ENCODE assay signal across 8 cellular contexts in the genomic region with DNA sequence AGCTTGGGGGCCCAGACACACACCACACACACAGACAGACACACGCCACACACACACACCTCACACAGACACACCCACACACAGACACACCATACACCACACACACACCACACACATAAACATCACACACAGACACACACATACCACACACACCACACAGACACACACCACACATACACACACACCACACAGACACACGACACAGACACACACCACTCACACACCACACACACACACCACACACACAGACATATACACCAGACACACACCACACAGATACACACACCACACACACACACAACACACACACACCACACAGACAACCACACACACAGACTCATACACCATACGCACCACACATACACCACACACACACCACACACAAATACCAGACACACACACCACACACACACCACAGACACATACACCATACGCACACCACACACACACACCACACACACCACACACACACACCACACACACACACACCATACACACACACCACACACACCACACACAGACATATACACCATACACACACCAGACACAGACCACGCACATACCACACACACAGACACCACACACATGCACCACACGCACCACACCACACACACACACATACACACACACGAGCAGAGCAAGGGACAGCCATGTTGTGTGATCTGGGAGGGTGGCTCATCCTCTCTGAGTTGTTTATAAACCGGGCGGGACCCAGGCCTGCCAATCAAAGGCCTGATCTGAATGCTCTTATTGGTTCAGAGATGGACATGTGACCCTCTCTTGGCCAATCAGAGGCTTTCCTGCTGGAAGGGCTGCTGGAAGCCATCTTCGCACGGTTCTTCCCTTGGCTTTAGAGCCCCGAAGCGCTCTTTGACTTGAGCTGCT.
DNase-seq lines count a peak whose midpoint lies in the region; ATAC-seq, FAIRE-seq and TF ChIP-seq lines count a peak whose summit lies in the region.

No MANE protein-coding gene starts in this region.

- peak; percentile 99 for FAIRE-seq in K562 (lab: Jason Lieb, UNC)

- H3K9me1 ChIP-seq in K562 (ENCODE audit: control insufficient read depth, insufficient read depth, low read length), result no peaks in the 10 kb centered on the region

- H2AFZ ChIP-seq in PC-3 (ENCODE audit: low read length), result no peak overlapping the region
- H2AFZ ChIP-seq in K562 (ENCODE audit: low read depth, low read length), result peak overlapping the region; percentile 96

- H3K27ac ChIP-seq in BLaER1 (peak overlapping the region; percentile 77), PC-3 (ENCODE audit: low read length) (no peak overlapping the region), K562 (ENCODE audit: extremely low read depth, low read depth, low read length) (peak overlapping the region; percentile 78; the same call in 2 of the 3 replicates)

- H3K4me2 ChIP-seq in BLaER1, result peak overlapping the region; percentile 94
- no peak overlapping the region for H3K4me2 ChIP-seq in PC-3 (ENCODE audit: low read length)
- H3K4me2 ChIP-seq in K562 (ENCODE audit: insufficient read depth, low read length), result peak overlapping the region; percentile 93

- H3K4me3 ChIP-seq in BLaER1 (peak overlapping the region; percentile 67), PC-3 (ENCODE audit: low read length) (no peak overlapping the region), K562 (peak overlapping the region; percentile 35)

- TF ChIP-seq RAD21 in K562 (CRISPR knock-in tag; conservative IDR thresholded peaks at IDR 0.05 in 1 of 2, IDR thresholded peaks at IDR 0.05 in 1 of 2), result no peak

- H3K27me3 ChIP-seq in BLaER1 (no peaks in the 10 kb centered on the region), PC-3 (ENCODE audit: low read length) (no peaks in the 10 kb centered on the region), K562 (ENCODE audit: control insufficient read depth in 2 of 2, insufficient read depth in 2 of 2, low read length in 2 of 2) (no peaks in the 10 kb centered on the region; a peak in 1 of 5 replicates)

- TF ChIP-seq POLR2A in K562 (conservative IDR thresholded peaks at IDR 0.05), result peak; percentile 70; the same call in 1 of the 2 replicates

- H3K36me3 ChIP-seq in BLaER1 (no peaks in the 10 kb centered on the region), PC-3 (ENCODE audit: low read depth, low read length) (no peaks in the 10 kb centered on the region), K562 (ENCODE audit: control insufficient read depth, insufficient read depth, low read length) (no peaks in the 10 kb centered on the region)

- ATAC-seq in GM18519 (IDR thresholded peaks at IDR 0.05; ENCODE audit: low FRiP score, unreplicated experiment) (peak; percentile 42), PC-3 (no peak), K562 (peak; percentile 86), GM18868 (IDR thresholded peaks at IDR 0.05; ENCODE audit: unreplicated experiment) (no peak)

- H3K4me1 ChIP-seq in BLaER1 (peaks cover 43% of the 10 kb centered on the region), PC-3 (ENCODE audit: insufficient read depth, low read length) (peaks cover 8% of the 10 kb centered on the region), K562 (replicated peaks in 1 of 2; ENCODE audit: control insufficient read depth in 2 of 2, insufficient read depth in 2 of 2, low read length in 2 of 2) (peaks cover 9 to 56% of the 10 kb centered on the region in 2 experiments; a peak in 4 of 5 replicates)

- H3K9ac ChIP-seq in BLaER1 (peak overlapping the region; percentile 71), PC-3 (ENCODE audit: low read length) (no peak overlapping the region), K562 (ENCODE audit: insufficient read depth in 1 of 2, low read depth in 2 of 2, low read length in 2 of 2) (peak overlapping the region; percentile 42 to 76; a peak in 2 of 4 replicates)

- 45% methylated on average over 11 of the region's 13 CpGs for WGBS in K562 (ENCODE audit: insufficient coverage, low coverage, missing lambda C conversion rate)

- DNase-seq in PC-3 (peak; percentile 36), K562 (ENCODE audit: extremely low read depth in 1 of 4, low spot score in 3 of 4) (peak; percentile 91 to 97 (median 93)), renal cortical epithelial cell (ENCODE audit: low read depth) (peak; percentile 2), ureter (ENCODE audit: low spot score) (no peak), AML-193 (lab: John Stamatoyannopoulos, UW) (no peak)

- in situ Hi-C loops in K562 (cut with MboI), result loop anchor here (5.0 to 10.0 kb wide), 3 partner anchors 822 to 1072 kb away; no protein-coding TSS in a partner anchor

- CTCF ChIA-PET in PC-3 (lab: Charles Lee), result no interaction called here
- CTCF ChIA-PET in K562 (lab: Yijun Ruan, JAX; ENCODE audit: low intra/inter-chr PET ratio), result interaction anchor here (0.5 kb wide), 1 partner anchor 337 kb away, joined by 3 read pairs; a partner anchor contains a TSS

- TF ChIP-seq EP300 in K562 (IDR thresholded peaks at IDR 0.05; ENCODE audit: low read length), result no peak

- no peaks in the 10 kb centered on the region for H3K9me3 ChIP-seq in BLaER1
- no peaks in the 10 kb centered on the region for H3K9me3 ChIP-seq in PC-3 (ENCODE audit: low read length)
- H3K9me3 ChIP-seq in K562 (replicated peaks; ENCODE audit: control insufficient read depth, insufficient read depth, low read depth, low read length), result peaks cover 4% of the 10 kb centered on the region; the same call in 1 of the 2 replicates

- H4K20me1 ChIP-seq in BLaER1 (no peaks in the 10 kb centered on the region), PC-3 (ENCODE audit: low read length) (no peaks in the 10 kb centered on the region), K562 (replicated peaks; ENCODE audit: control insufficient read depth, insufficient read depth, low read length) (no peaks in the 10 kb centered on the region)

- BruUV-seq in PC-3 (replicated peaks; lab: Mats Ljungman, UMichigan) (no TSS peak), K562 (replicated peaks; lab: Mats Ljungman, UMichigan) (no TSS peak)

- no peaks in the 10 kb centered on the region for H3F3A ChIP-seq in PC-3 (ENCODE audit: low read length, unreplicated experiment)

- H3K79me2 ChIP-seq in PC-3 (ENCODE audit: low read length) (no peaks in the 10 kb centered on the region), K562 (ENCODE audit: control insufficient read depth, insufficient read depth, low read length) (no peaks in the 10 kb centered on the region; the same call in 2 of the 3 replicates)

- no peak for TF ChIP-seq CTCF in PC-3 (conservative IDR thresholded peaks at IDR 0.05; ENCODE audit: low read depth, low read length)
- TF ChIP-seq CTCF in K562 (IDR thresholded peaks at IDR 0.05 in 2 of 3, conservative IDR thresholded peaks at IDR 0.05 in 1 of 3; ENCODE audit: insufficient read depth in 2 of 3, low read depth in 1 of 3, low read length in 3 of 3), result no peak

- POLR2A ChIA-PET in PC-3 (lab: Charles Lee; ENCODE audit: unreplicated experiment), result no interaction called here
- POLR2A ChIA-PET in K562 (lab: Yijun Ruan, JAX), result interaction anchor here (0.7 kb wide), 1 partner anchor 1087 kb away, joined by 3 read pairs; no protein-coding TSS in a partner anchor

- intact Hi-C loops in PC-3 (cut with micrococcal nuclease) (loop anchor here (10.0 kb wide), 1 partner anchor 815 kb away; no protein-coding TSS in a partner anchor), K562 (cut with micrococcal nuclease) (loop anchor here (2.0 to 5.0 kb wide), 3 partner anchors 819 to 1082 kb away; no protein-coding TSS in a partner anchor)

- H3K9me2 ChIP-seq in PC-3 (replicated peaks; ENCODE audit: low read length), result no peaks in the 10 kb centered on the region

Comparison
In these comparisons a context has a peak if more than half of its experiments do, and no peak if none do; other contexts are left out.
1. ATAC-seq: peak in GM18519 (single experiment) and K562 (single experiment); none in PC-3 (single experiment) and GM18868 (single experiment).
2. DNase-seq: peak in PC-3 (single experiment), K562 (4 of 4) and renal cortical epithelial cell (single experiment); none in ureter (single experiment) and AML-193 (0 of 2).